Comparison of ENCODE assay signal across 15 cellular contexts in genomic region chr22:31445642-31446041, GRCh38. TPM values are rescaled to one million over a fixed set of nuclear protein-coding genes. Genes with fewer than 3 reads are reported as not detected.
DNase-seq lines count a peak whose midpoint lies in the region; ATAC-seq, FAIRE-seq and TF ChIP-seq lines count a peak whose summit lies in the region.
"Had no signal": no experiment of that assay in that cellular context is flagged by ENCODE, and none has a peak within 500 bp of the region (broad histone marks: within the 10 kb centered on the region; RNA-seq: fewer than 3 reads in every experiment).

No MANE protein-coding gene starts in this region.

- no peaks in the 10 kb centered on the region for H3K4me1 Mint-ChIP-seq in activated naive CD4-positive, alpha-beta T cell treated with anti-CD3 and anti-CD28 coated beads for 36 hours (ENCODE audit: low read depth)
- no peaks in the 10 kb centered on the region for H3K4me1 Mint-ChIP-seq in CD4-positive, CD25-positive, alpha-beta regulatory T cell
- no peaks in the 10 kb centered on the region for H3K4me1 Mint-ChIP-seq in CD8-positive, alpha-beta T cell (ENCODE audit: low read depth)

- in situ Hi-C loops in GM12878 (cut with MboI) = no loop called here

- POLR2A ChIA-PET in CD8-positive, alpha-beta T cell (lab: Charles Lee) = no interaction called here
- POLR2A ChIA-PET in GM12878 (lab: Charles Lee) = interaction anchor here (0.6 kb wide), 1 partner anchor 224 kb away, joined by 5 read pairs; no protein-coding TSS in a partner anchor

- peaks cover 58% of the 10 kb centered on the region for H3K36me3 ChIP-seq in CD4-positive, CD25-positive, alpha-beta regulatory T cell (ENCODE audit: control insufficient read depth, insufficient read depth, low read length)
- H3K36me3 ChIP-seq in CD8-positive, alpha-beta T cell (ENCODE audit: insufficient read depth, low read length) = peaks cover 43% of the 10 kb centered on the region
- peaks cover 15 to 44% of the 10 kb centered on the region in 2 experiments for H3K36me3 ChIP-seq in GM12878 (ENCODE audit: control insufficient read depth in 2 of 2, insufficient read depth in 2 of 2, low read length in 1 of 2)

- no peaks in the 10 kb centered on the region for H3K9me3 ChIP-seq in CD4-positive, CD25-positive, alpha-beta regulatory T cell (ENCODE audit: control insufficient read depth in 2 of 2, low read length in 2 of 2)
- no peaks in the 10 kb centered on the region for H3K9me3 ChIP-seq in CD8-positive, alpha-beta T cell (ENCODE audit: low read length)
- no peaks in the 10 kb centered on the region for H3K9me3 ChIP-seq in GM12878 (replicated peaks; ENCODE audit: control insufficient read depth, insufficient read depth, low read length)

- no peaks in the 10 kb centered on the region for H3K79me2 ChIP-seq in GM12878 (ENCODE audit: control insufficient read depth, insufficient read depth, low read length)

- no peaks in the 10 kb centered on the region for H3K27me3 Mint-ChIP-seq in activated naive CD4-positive, alpha-beta T cell treated with anti-CD3 and anti-CD28 coated beads for 36 hours (ENCODE audit: low read depth)
- no peaks in the 10 kb centered on the region for H3K27me3 Mint-ChIP-seq in CD4-positive, CD25-positive, alpha-beta regulatory T cell
- H3K27me3 Mint-ChIP-seq in CD8-positive, alpha-beta T cell (ENCODE audit: low read depth) = no peaks in the 10 kb centered on the region

- CTCF ChIA-PET in activated naive CD4-positive, alpha-beta T cell treated with anti-CD3 and anti-CD28 coated beads for 36 hours (lab: Charles Lee) = interaction anchor here (0.9 kb wide), 1 partner anchor 88 kb away, joined by 4 read pairs; no protein-coding TSS in a partner anchor
- CTCF ChIA-PET in CD8-positive, alpha-beta T cell (lab: Charles Lee) = interaction anchor here (1.4 kb wide), 1 partner anchor 10 kb away, joined by 4 read pairs; no protein-coding TSS in a partner anchor
- CTCF ChIA-PET in GM12878 (lab: Yijun Ruan, JAX) = interaction anchor here (1.7 kb wide), 1 partner anchor 189 kb away, joined by 4 read pairs; no protein-coding TSS in a partner anchor

- 36% methylated on average over 3 of the region's 3 CpGs for WGBS in GM12878 (ENCODE audit: insufficient coverage, insufficient replicate concordance, low lambda C conversion rate, missing lambda C conversion rate)

- ATAC-seq in CD4-positive, CD25-positive, alpha-beta regulatory T cell (ENCODE audit: low read depth in 2 of 2) = no peak
- no peak for ATAC-seq in CD8-positive, alpha-beta T cell
- no peak for ATAC-seq in GM12878

- H3K36me3 Mint-ChIP-seq in activated naive CD4-positive, alpha-beta T cell treated with anti-CD3 and anti-CD28 coated beads for 36 hours (ENCODE audit: low read depth) = peaks cover 25% of the 10 kb centered on the region
- peaks cover 40% of the 10 kb centered on the region for H3K36me3 Mint-ChIP-seq in CD4-positive, CD25-positive, alpha-beta regulatory T cell
- H3K36me3 Mint-ChIP-seq in CD8-positive, alpha-beta T cell = peaks cover 78% of the 10 kb centered on the region

- H3K27ac ChIP-seq in CD4-positive, CD25-positive, alpha-beta regulatory T cell (ENCODE audit: insufficient read depth, low read length, poor library complexity, severe bottlenecking) = no peak overlapping the region
- no peak overlapping the region for H3K27ac ChIP-seq in CD8-positive, alpha-beta T cell (ENCODE audit: low read depth, low read length)
- no peak overlapping the region for H3K27ac ChIP-seq in GM12878 (ENCODE audit: control insufficient read depth, insufficient read depth)

- intact Hi-C loops in activated naive CD4-positive, alpha-beta T cell treated with anti-CD3 and anti-CD28 coated beads for 36 hours (cut with micrococcal nuclease) = no loop called here
- intact Hi-C loops in CD8-positive, alpha-beta T cell (cut with DNase I, micrococcal nuclease) = no loop called here
- intact Hi-C loops in GM12878 (cut with micrococcal nuclease; ENCODE audit: unreplicated experiment) = no loop called here

- SMC1A ChIA-PET in GM12878 (lab: Charles Lee; ENCODE audit: uncharacterized antibody, unreplicated experiment) = interaction anchor here (0.6 kb wide), 1 partner anchor 143 kb away, joined by 3 read pairs; no protein-coding TSS in a partner anchor

- no peaks in the 10 kb centered on the region for H4K20me1 ChIP-seq in GM12878 (ENCODE audit: control insufficient read depth, insufficient read depth)

- H3K4me3 Mint-ChIP-seq in activated naive CD4-positive, alpha-beta T cell treated with anti-CD3 and anti-CD28 coated beads for 36 hours = no peak overlapping the region
- H3K4me3 Mint-ChIP-seq in CD4-positive, CD25-positive, alpha-beta regulatory T cell = no peak overlapping the region
- H3K4me3 Mint-ChIP-seq in CD8-positive, alpha-beta T cell = no peak overlapping the region

- DNase-seq in activated naive CD4-positive, alpha-beta T cell treated with anti-CD3 and anti-CD28 coated beads for 36 hours = no peak
- no peak for DNase-seq in activated naive CD4-positive, alpha-beta T cell treated with anti-CD3 and anti-CD28 coated beads, Interleukin-2, amount 50 U/mL, for 16 hours
- DNase-seq in CD4-positive, CD25-positive, alpha-beta regulatory T cell = no peak
- no peak for DNase-seq in CD8-positive, alpha-beta T cell
- DNase-seq in GM12878 (ENCODE audit: low read depth, low spot score) (no peak), iPS-NIHi11 (ENCODE audit: low spot score) (no peak)
- no peak for DNase-seq in effector CD8-positive, alpha-beta T cell (lab: John Stamatoyannopoulos, UW)
- DNase-seq: ACHN, C1 segment of cervical spinal cord, DMS79 treated with DMSO at 0.1 percent for 48 hours, NCI-H1105, NCI-H2081, NCI-H510A treated with DMSO at 0.1 percent for 48 hours, NCI-H774, SHP77 had no signal

- RAD21 ChIA-PET in GM12878 (lab: Charles Lee; ENCODE audit: unreplicated experiment) = no interaction called here

- H3K4me3 ChIP-seq in CD4-positive, CD25-positive, alpha-beta regulatory T cell (ENCODE audit: low read depth, low read length) = no peak overlapping the region
- no peak overlapping the region for H3K4me3 ChIP-seq in CD8-positive, alpha-beta T cell (ENCODE audit: low read depth, low read length)
- H3K4me3 ChIP-seq in GM12878 = no peak overlapping the region

- no peaks in the 10 kb centered on the region for H3K4me1 ChIP-seq in CD4-positive, CD25-positive, alpha-beta regulatory T cell (ENCODE audit: control insufficient read depth, insufficient read depth, low read length, poor library complexity, severe bottlenecking)
- H3K4me1 ChIP-seq in CD8-positive, alpha-beta T cell (ENCODE audit: insufficient read depth, low read length) = no peaks in the 10 kb centered on the region
- H3K4me1 ChIP-seq in GM12878 (ENCODE audit: control insufficient read depth, insufficient read depth, low read length) = peaks cover 6% of the 10 kb centered on the region

- H3K4me2 ChIP-seq in GM12878 (ENCODE audit: control insufficient read depth, insufficient read depth) = no peak overlapping the region

- no peaks in the 10 kb centered on the region for H3K9me3 Mint-ChIP-seq in activated naive CD4-positive, alpha-beta T cell treated with anti-CD3 and anti-CD28 coated beads for 36 hours
- no peaks in the 10 kb centered on the region for H3K9me3 Mint-ChIP-seq in CD4-positive, CD25-positive, alpha-beta regulatory T cell
- H3K9me3 Mint-ChIP-seq in CD8-positive, alpha-beta T cell = no peaks in the 10 kb centered on the region

- BruUV-seq in GM12878 (replicated peaks; lab: Mats Ljungman, UMichigan) = no TSS peak

- TF ChIP-seq RAD21 in GM12878 (IDR thresholded peaks at IDR 0.05; ENCODE audit: insufficient read depth, low read depth, low read length) = no peak

- H3K9ac ChIP-seq in GM12878 (ENCODE audit: control insufficient read depth, insufficient read depth, low read length) = no peak overlapping the region

- TF ChIP-seq EP300 in GM12878 (IDR thresholded peaks at IDR 0.05; ENCODE audit: borderline replicate concordance in 1 of 2, control insufficient read depth in 1 of 2, low read depth in 2 of 2, low read length in 2 of 2) = no peak

- peak overlapping the region; percentile 6 for H3K27ac Mint-ChIP-seq in activated naive CD4-positive, alpha-beta T cell treated with anti-CD3 and anti-CD28 coated beads for 36 hours
- H3K27ac Mint-ChIP-seq in CD4-positive, CD25-positive, alpha-beta regulatory T cell = peak overlapping the region in 2 of 3 donors; percentile 37 to 72
- peak overlapping the region; percentile 4 for H3K27ac Mint-ChIP-seq in CD8-positive, alpha-beta T cell

- no peaks in the 10 kb centered on the region for H3K27me3 ChIP-seq in CD4-positive, CD25-positive, alpha-beta regulatory T cell (ENCODE audit: control insufficient read depth, insufficient read depth, low read length)
- no peaks in the 10 kb centered on the region for H3K27me3 ChIP-seq in CD8-positive, alpha-beta T cell (ENCODE audit: insufficient read depth, low read length)
- H3K27me3 ChIP-seq in GM12878 (replicated peaks in 1 of 2; ENCODE audit: control insufficient read depth in 2 of 2, insufficient read depth in 2 of 2, low read length in 1 of 2) = no peaks in the 10 kb centered on the region

- no peak for FAIRE-seq in GM12878 (lab: Jason Lieb, UNC)

- H2AFZ ChIP-seq in GM12878 (ENCODE audit: control insufficient read depth, low read depth, low read length) = no peak overlapping the region

- no peak for TF ChIP-seq CTCF in CD8-positive, alpha-beta T cell (IDR thresholded peaks at IDR 0.05)
- TF ChIP-seq CTCF in GM12878 (IDR thresholded peaks at IDR 0.05 in 2 of 3, conservative IDR thresholded peaks at IDR 0.05 in 1 of 3; ENCODE audit: control insufficient read depth in 2 of 3, extremely low read depth in 1 of 3, insufficient read depth in 1 of 3, low read depth in 3 of 3, low read length in 3 of 3) = no peak

- TF ChIP-seq POLR2A in GM12878 (IDR thresholded peaks at IDR 0.05; ENCODE audit: low read depth, low read length) = no peak

RNA-seq across cellular contexts. Expression of gene EIF4ENIF1, which starts 44.0 kb away (rescaled TPM):
- 10 to 100 TPM; 28.1 to 29.0 TPM for total RNA-seq in activated naive CD4-positive, alpha-beta T cell treated with anti-CD3 and anti-CD28 coated beads for 36 hours
- 26.6 TPM for total RNA-seq in CD4-positive, CD25-positive, alpha-beta regulatory T cell
- 10 to 100 TPM in 3 of 4 donors, 1 to 10 TPM in 1; 9.3 to 14.6 (median 10.9) TPM for polyA plus RNA-seq in CD4-positive, CD25-positive, alpha-beta regulatory T cell
- total RNA-seq in CD8-positive, alpha-beta T cell = 10 to 100 TPM; 12.1 to 14.5 TPM
- total RNA-seq in GM12878 (2013; cell fraction: nucleolus; rRNA removed) = 48.6 and 60.5 TPM in 2 replicates
- total RNA-seq in GM12878 (2014; rRNA removed) = 16.6 and 22.1 TPM in 2 replicates
- 23.2 and 24.9 TPM in 2 replicates for total RNA-seq in GM12878 (2014; rRNA removed; fragmentation: Illumina TruSeq; extraction: Trizol)
- 36.5 and 37.7 TPM in 2 replicates for total RNA-seq in GM12878 (2021)
- polyA plus RNA-seq in GM12878 (2011; ENCODE audit: low read depth) = 13.3 TPM
- 32.7 and 39.6 TPM in 2 replicates for polyA plus RNA-seq in GM12878 (2011; rRNA removed)
- polyA plus RNA-seq in GM12878 (2011; cell fraction: cytosol; rRNA removed) = 28.7 and 56.7 TPM in 2 replicates
- polyA plus RNA-seq in GM12878 (2011; cell fraction: nucleus; rRNA removed) = 57.7 and 75.9 TPM in 2 replicates
- polyA plus RNA-seq in GM12878 (2012) = 22.8 and 23.5 TPM in 2 replicates
- polyA plus RNA-seq in GM12878 (2014; fragmentation: Illumina TruSeq; extraction: Trizol) = 43.7 and 77.9 TPM in 2 replicates
- polyA plus RNA-seq in GM12878 (2014; fragmentation: Nextera tagmentation; extraction: Ambion mirVana) = 1 to 10 TPM; 4.4 to 7.4 TPM
- 21.8 and 30.6 TPM in 2 replicates for polyA plus RNA-seq in GM12878 (2014; rRNA removed)
- polyA plus RNA-seq in GM12878 (2016; fragmentation: Nextera tagmentation; extraction: Ambion mirVana) = 10 to 100 TPM; 19.3 to 25.6 TPM
- 48.3 and 57.3 TPM in 2 replicates for polyA minus RNA-seq in GM12878 (2011; rRNA and poly(A)+ RNA removed)
- 16.5 and 17.2 TPM in 2 replicates for polyA minus RNA-seq in GM12878 (2011; cell fraction: cytosol; rRNA and poly(A)+ RNA removed)
- 24.3 and 43.1 TPM in 2 replicates for polyA minus RNA-seq in GM12878 (2011; cell fraction: nucleus; rRNA and poly(A)+ RNA removed)

RNA-seq across cellular contexts. Expression of gene DRG1, which starts 46.2 kb away (rescaled TPM):
- 10 to 100 TPM; 77.1 to 78.7 TPM for total RNA-seq in activated naive CD4-positive, alpha-beta T cell treated with anti-CD3 and anti-CD28 coated beads for 36 hours
- 53.8 TPM for total RNA-seq in CD4-positive, CD25-positive, alpha-beta regulatory T cell
- 100 to 1,000 TPM in 1 of 4 donors, 10 to 100 TPM in 3; 86.3 to 105 (median 91.6) TPM for polyA plus RNA-seq in CD4-positive, CD25-positive, alpha-beta regulatory T cell
- total RNA-seq in CD8-positive, alpha-beta T cell = 10 to 100 TPM; 55.9 to 63.3 TPM
- 59.6 and 69.7 TPM in 2 replicates for total RNA-seq in GM12878 (2013; cell fraction: nucleolus; rRNA removed)
- 61.7 and 62.3 TPM in 2 replicates for total RNA-seq in GM12878 (2014; rRNA removed)
- 64.1 and 65.0 TPM in 2 replicates for total RNA-seq in GM12878 (2014; rRNA removed; fragmentation: Illumina TruSeq; extraction: Trizol)
- 59.1 and 59.9 TPM in 2 replicates for total RNA-seq in GM12878 (2021)
- 55.1 TPM for polyA plus RNA-seq in GM12878 (2011; ENCODE audit: low read depth)
- polyA plus RNA-seq in GM12878 (2011; rRNA removed) = 87.2 and 112 TPM in 2 replicates
- polyA plus RNA-seq in GM12878 (2011; cell fraction: cytosol; rRNA removed) = 50.6 and 50.9 TPM in 2 replicates
- polyA plus RNA-seq in GM12878 (2011; cell fraction: nucleus; rRNA removed) = 46.1 and 49.4 TPM in 2 replicates
- polyA plus RNA-seq in GM12878 (2012) = 45.8 and 53.0 TPM in 2 replicates
- polyA plus RNA-seq in GM12878 (2014; fragmentation: Illumina TruSeq; extraction: Trizol) = 84.4 and 104 TPM in 2 replicates
- polyA plus RNA-seq in GM12878 (2014; fragmentation: Nextera tagmentation; extraction: Ambion mirVana) = 100 to 1,000 TPM; 120 to 147 TPM
- 59.7 and 71.1 TPM in 2 replicates for polyA plus RNA-seq in GM12878 (2014; rRNA removed)
- 100 to 1,000 TPM; 119 to 124 TPM for polyA plus RNA-seq in GM12878 (2016; fragmentation: Nextera tagmentation; extraction: Ambion mirVana)
- 67.8 and 86.8 TPM in 2 replicates for polyA minus RNA-seq in GM12878 (2011; rRNA and poly(A)+ RNA removed)
- 22.7 and 32.2 TPM in 2 replicates for polyA minus RNA-seq in GM12878 (2011; cell fraction: cytosol; rRNA and poly(A)+ RNA removed)
- polyA minus RNA-seq in GM12878 (2011; cell fraction: nucleus; rRNA and poly(A)+ RNA removed) = 18.0 and 29.5 TPM in 2 replicates

RNA-seq across cellular contexts. Expression of gene SFI1, which starts 50.7 kb away (rescaled TPM):
- 100 to 1,000 TPM; 147 to 155 TPM for total RNA-seq in activated naive CD4-positive, alpha-beta T cell treated with anti-CD3 and anti-CD28 coated beads for 36 hours
- 300 TPM for total RNA-seq in CD4-positive, CD25-positive, alpha-beta regulatory T cell
- 10 to 100 TPM; 18.6 to 36.1 (median 28.0) TPM for polyA plus RNA-seq in CD4-positive, CD25-positive, alpha-beta regulatory T cell
- total RNA-seq in CD8-positive, alpha-beta T cell = 100 to 1,000 TPM; 217 to 235 TPM
- 390 and 402 TPM in 2 replicates for total RNA-seq in GM12878 (2013; cell fraction: nucleolus; rRNA removed)
- total RNA-seq in GM12878 (2014; rRNA removed) = 39.5 and 42.4 TPM in 2 replicates
- 20.9 and 22.3 TPM in 2 replicates for total RNA-seq in GM12878 (2014; rRNA removed; fragmentation: Illumina TruSeq; extraction: Trizol)
- total RNA-seq in GM12878 (2021) = 44.7 and 70.1 TPM in 2 replicates
- polyA plus RNA-seq in GM12878 (2011; ENCODE audit: low read depth) = 36.0 TPM
- 50.4 and 53.7 TPM in 2 replicates for polyA plus RNA-seq in GM12878 (2011; rRNA removed)
- 40.4 and 45.7 TPM in 2 replicates for polyA plus RNA-seq in GM12878 (2011; cell fraction: cytosol; rRNA removed)
- 300 and 325 TPM in 2 replicates for polyA plus RNA-seq in GM12878 (2011; cell fraction: nucleus; rRNA removed)
- 74.6 and 75.2 TPM in 2 replicates for polyA plus RNA-seq in GM12878 (2012)
- 12.9 and 23.9 TPM in 2 replicates for polyA plus RNA-seq in GM12878 (2014; fragmentation: Illumina TruSeq; extraction: Trizol)
- 1 to 10 TPM; 6.3 to 6.6 TPM for polyA plus RNA-seq in GM12878 (2014; fragmentation: Nextera tagmentation; extraction: Ambion mirVana)
- 54.1 and 66.3 TPM in 2 replicates for polyA plus RNA-seq in GM12878 (2014; rRNA removed)
- polyA plus RNA-seq in GM12878 (2016; fragmentation: Nextera tagmentation; extraction: Ambion mirVana) = 10 to 100 TPM; 30.4 to 30.5 TPM
- 77.6 and 90.2 TPM in 2 replicates for polyA minus RNA-seq in GM12878 (2011; rRNA and poly(A)+ RNA removed)
- polyA minus RNA-seq in GM12878 (2011; cell fraction: cytosol; rRNA and poly(A)+ RNA removed) = 16.8 and 20.7 TPM in 2 replicates
- 85.6 and 115 TPM in 2 replicates for polyA minus RNA-seq in GM12878 (2011; cell fraction: nucleus; rRNA and poly(A)+ RNA removed)

Comparison
In these comparisons a context has a peak if more than half of its experiments do, and no peak if none do; other contexts are left out.
1. H3K27ac Mint-ChIP-seq: peak in every context shown above with its lines; median percentile 54 in CD4-positive, CD25-positive, alpha-beta regulatory T cell; 6 in activated naive CD4-positive, alpha-beta T cell treated with anti-CD3 and anti-CD28 coated beads for 36 hours; 4 in CD8-positive, alpha-beta T cell.